ENCODE assay signal across 10 cellular contexts in genomic region chr7:155345490-155345889, GRCh38. TPM values are rescaled to one million over a fixed set of nuclear protein-coding genes. Genes with fewer than 3 reads are reported as not detected.
DNase-seq lines count a peak whose midpoint lies in the region; ATAC-seq and TF ChIP-seq lines count a peak whose summit lies in the region.
"Had no signal": no experiment of that assay in that cellular context is flagged by ENCODE, and none has a peak within 500 bp of the region (broad histone marks: within the 10 kb centered on the region; RNA-seq: fewer than 3 reads in every experiment).

No MANE protein-coding gene starts in this region.

- H3K79me2 ChIP-seq in PC-9 (ENCODE audit: low read depth), result no peaks in the 10 kb centered on the region

- H4K20me1 ChIP-seq in PC-9 (ENCODE audit: insufficient read depth), result no peaks in the 10 kb centered on the region

- CTCF ChIA-PET in CD8-positive, alpha-beta T cell (lab: Charles Lee), result interaction anchor here (0.6 to 4.8 kb wide), 56 partner anchors 8 to 451 kb away, joined by 3 to 83 read pairs (median 5); no protein-coding TSS in a partner anchor
- CTCF ChIA-PET in PC-9 (lab: Charles Lee), result interaction anchor here (0.7 to 1.2 kb wide), 10 partner anchors 38 to 454 kb away, joined by 3 to 18 read pairs (median 8); no protein-coding TSS in a partner anchor

- no peaks in the 10 kb centered on the region for H3K27me3 ChIP-seq in CD8-positive, alpha-beta T cell (ENCODE audit: insufficient read depth, low read length)
- H3K27me3 ChIP-seq in PC-9 (ENCODE audit: insufficient read depth, low read depth), result peaks cover 46% of the 10 kb centered on the region

- no peaks in the 10 kb centered on the region for H3K9me3 ChIP-seq in CD8-positive, alpha-beta T cell (ENCODE audit: low read length)
- no peaks in the 10 kb centered on the region for H3K9me3 ChIP-seq in PC-9 (ENCODE audit: insufficient read depth, low read depth)
- H3K9me3 ChIP-seq: esophagus squamous epithelium, spleen had no signal

- peak; percentile 14 for ATAC-seq in CD8-positive, alpha-beta T cell
- ATAC-seq in GM18868 (IDR thresholded peaks at IDR 0.05; ENCODE audit: unreplicated experiment) (peak; percentile 5), left colon (peak; percentile 15), GM21717 (IDR thresholded peaks at IDR 0.05; ENCODE audit: unreplicated experiment) (no peak)

- H3K4me1 ChIP-seq in CD8-positive, alpha-beta T cell (ENCODE audit: insufficient read depth, low read length), result peaks cover 9% of the 10 kb centered on the region
- H3K4me1 ChIP-seq in PC-9 (replicated peaks; ENCODE audit: insufficient read depth), result peaks cover 4% of the 10 kb centered on the region

- peak overlapping the region; percentile 81 for H3K4me2 ChIP-seq in PC-9

- intact Hi-C loops in CD8-positive, alpha-beta T cell (cut with DNase I, micrococcal nuclease), result loop anchor here (1.0 to 5.0 kb wide), 9 partner anchors 46 to 433 kb away; partner anchors contain the start of gene PAXIP1 (in 2 of the 2)
- intact Hi-C loops in PC-9 (cut with micrococcal nuclease; ENCODE audit: unreplicated experiment) (loop anchor here (1.0 to 2.0 kb wide), 4 partner anchors 111 to 418 kb away; partner anchors contain the start of gene PAXIP1), left colon (cut with DNase I, micrococcal nuclease) (loop anchor here (2.0 to 10.0 kb wide), 2 partner anchors 151 to 419 kb away; no protein-coding TSS in a partner anchor)

- POLR2A ChIA-PET in CD8-positive, alpha-beta T cell (lab: Charles Lee), result interaction anchor here (0.8 to 1.6 kb wide), 5 partner anchors 46 to 430 kb away, joined by 3 to 6 read pairs (median 5); no protein-coding TSS in a partner anchor
- POLR2A ChIA-PET in PC-9 (lab: Charles Lee; ENCODE audit: unreplicated experiment), result no interaction called here

- H3K9me2 ChIP-seq in PC-9 (ENCODE audit: insufficient read depth), result no peaks in the 10 kb centered on the region

- no peaks in the 10 kb centered on the region for H3K9me3 Mint-ChIP-seq in CD8-positive, alpha-beta T cell
- H3K9me3 Mint-ChIP-seq: IgD-negative memory B cell had no signal

- H3K4me1 Mint-ChIP-seq in CD8-positive, alpha-beta T cell (ENCODE audit: low read depth), result peaks cover 4% of the 10 kb centered on the region

- no peaks in the 10 kb centered on the region for H3K36me3 Mint-ChIP-seq in CD8-positive, alpha-beta T cell
- H3K36me3 Mint-ChIP-seq: IgD-negative memory B cell had no signal

- H3K27ac ChIP-seq in CD8-positive, alpha-beta T cell (ENCODE audit: low read depth, low read length), result no peak overlapping the region
- no peak overlapping the region for H3K27ac ChIP-seq in PC-9
- H3K27ac ChIP-seq: esophagus squamous epithelium had no signal

- BruUV-seq in PC-9 (replicated peaks; lab: Mats Ljungman, UMichigan), result no TSS peak

- H3F3A ChIP-seq in PC-9 (ENCODE audit: insufficient read depth, low read depth), result peaks cover 4% of the 10 kb centered on the region; the same call in 1 of the 2 replicates

- DNase-seq in CD8-positive, alpha-beta T cell, result no peak
- DNase-seq in PC-9 (no peak), left colon (no peak), amniotic stem cell (lab: John Stamatoyannopoulos, UW) (no peak), GM19238 (ENCODE audit: insufficient read length, low spot score) (no peak)
- DNase-seq: esophagus squamous epithelium had no signal

- no peak overlapping the region; the same call in 1 of the 2 replicates for H2AFZ ChIP-seq in PC-9

- no peaks in the 10 kb centered on the region for H3K36me3 ChIP-seq in CD8-positive, alpha-beta T cell (ENCODE audit: insufficient read depth, low read length)
- H3K36me3 ChIP-seq in PC-9 (ENCODE audit: low read depth), result no peaks in the 10 kb centered on the region
- H3K36me3 ChIP-seq: esophagus squamous epithelium, spleen had no signal

- peak overlapping the region; percentile 66 for H3K4me3 Mint-ChIP-seq in CD8-positive, alpha-beta T cell

- H3K27me3 Mint-ChIP-seq in CD8-positive, alpha-beta T cell (ENCODE audit: low read depth), result no peaks in the 10 kb centered on the region

- H3K4me3 ChIP-seq in CD8-positive, alpha-beta T cell (ENCODE audit: low read depth, low read length), result no peak overlapping the region
- H3K4me3 ChIP-seq in PC-9, result no peak overlapping the region

- H3K27ac Mint-ChIP-seq in CD8-positive, alpha-beta T cell, result no peak overlapping the region

- TF ChIP-seq CTCF in CD8-positive, alpha-beta T cell (IDR thresholded peaks at IDR 0.05), result no peak
- no peak for TF ChIP-seq CTCF in PC-9 (conservative IDR thresholded peaks at IDR 0.05)

RNA-seq across cellular contexts. Expression of gene INSIG1, which starts 47.8 kb away (rescaled TPM):
- 10 to 100 TPM; 93.5 to 99.9 TPM for total RNA-seq in CD8-positive, alpha-beta T cell
- total RNA-seq in PC-9 (2021) (75.7 and 103 TPM in 2 replicates), left colon (100 to 1,000 TPM in 1 of 2 donors, 10 to 100 TPM in 1; 73.3 to 148 TPM)
